In genomic region chr7:141550694-141551079, GRCh38 we compare ENCODE assay signal across 7 cellular contexts. TPM values are rescaled to one million over a fixed set of nuclear protein-coding genes. Genes with fewer than 3 reads are reported as not detected.
DNase-seq lines count a peak whose midpoint lies in the region; ATAC-seq and TF ChIP-seq lines count a peak whose summit lies in the region.

No MANE protein-coding gene starts in this region.

- peaks cover 43% of the 10 kb centered on the region for H3K36me3 Mint-ChIP-seq in activated T-helper 2 cell treated with anti-CD3 and anti-CD28 coated beads, Interferon-gamma antibody, Interleukin-2, Interleukin-4, amounts not matched to agents 10 μg/mL and 5 μg/mL and 100 μg/mL, durations not matched to agents 14 hours and 24 hours and 36 hours (ENCODE audit: low read depth)

- H3K9me3 Mint-ChIP-seq in activated T-helper 2 cell treated with anti-CD3 and anti-CD28 coated beads, Interferon-gamma antibody, Interleukin-2, Interleukin-4, amounts not matched to agents 10 μg/mL and 5 μg/mL and 100 μg/mL, durations not matched to agents 14 hours and 24 hours and 36 hours: no peaks in the 10 kb centered on the region

- no peak for TF ChIP-seq CTCF in GM13976 (IDR thresholded peaks at IDR 0.05; ENCODE audit: borderline replicate concordance, control extremely low read depth, extremely low read depth, insufficient read depth, missing control alignments)

- intact Hi-C loops in activated T-helper 2 cell treated with anti-CD3 and anti-CD28 coated beads, Interferon-gamma antibody, Interleukin-2, Interleukin-4, amounts not matched to agents 10 μg/mL and 5 μg/mL and 100 μg/mL, durations not matched to agents 14 hours and 24 hours and 36 hours (cut with micrococcal nuclease): loop anchor here (1.0 to 10.0 kb wide), 5 partner anchors 127 to 1156 kb away; partner anchors contain the start of genes BRAF, MRPS33, SLC37A3 and SSBP1
- intact Hi-C loops in Right ventricle myocardium superior (cut with DNase I): no loop called here

- peaks cover 37% of the 10 kb centered on the region for H3K4me1 Mint-ChIP-seq in activated T-helper 2 cell treated with anti-CD3 and anti-CD28 coated beads, Interferon-gamma antibody, Interleukin-2, Interleukin-4, amounts not matched to agents 10 μg/mL and 5 μg/mL and 100 μg/mL, durations not matched to agents 14 hours and 24 hours and 36 hours (ENCODE audit: low read depth)

- in situ Hi-C loops in GM13976 (cut with MboI; ENCODE audit: low sequenced_read_pairs, unreplicated experiment): no loop called here

- H3K4me3 Mint-ChIP-seq in activated T-helper 2 cell treated with anti-CD3 and anti-CD28 coated beads, Interferon-gamma antibody, Interleukin-2, Interleukin-4, amounts not matched to agents 10 μg/mL and 5 μg/mL and 100 μg/mL, durations not matched to agents 14 hours and 24 hours and 36 hours (ENCODE audit: low read depth): peak overlapping the region; percentile 92

- peak; percentile 6 for ATAC-seq in HG03135 (IDR thresholded peaks at IDR 0.05; ENCODE audit: unreplicated experiment)
- ATAC-seq in Right ventricle myocardium superior (ENCODE audit: poor library complexity): peak; percentile 50
- no peak for ATAC-seq in HG03159 (IDR thresholded peaks at IDR 0.05; ENCODE audit: unreplicated experiment)

- DNase-seq in GM13976 (ENCODE audit: low spot score): peak; percentile 27
- no peak for DNase-seq in activated T-helper 2 cell treated with anti-CD3 and anti-CD28 coated beads, Interferon-gamma antibody, Interleukin-2, Interleukin-4, amounts not matched to agents 10 μg/mL and 5 μg/mL and 100 μg/mL, durations not matched to agents 14 hours and 24 hours and 36 hours (ENCODE audit: low spot score)
- no peak for DNase-seq in Right ventricle myocardium superior
- DNase-seq in putamen (ENCODE audit: low spot score): peak; percentile 4
- no peak for DNase-seq in NOMO-1 treated with DMSO at 0.1 percent for 48 hours (lab: John Stamatoyannopoulos, UW; ENCODE audit: unreplicated experiment)

- no peaks in the 10 kb centered on the region for H3K27me3 Mint-ChIP-seq in activated T-helper 2 cell treated with anti-CD3 and anti-CD28 coated beads, Interferon-gamma antibody, Interleukin-2, Interleukin-4, amounts not matched to agents 10 μg/mL and 5 μg/mL and 100 μg/mL, durations not matched to agents 14 hours and 24 hours and 36 hours (ENCODE audit: low read depth)

- H3K27ac Mint-ChIP-seq in activated T-helper 2 cell treated with anti-CD3 and anti-CD28 coated beads, Interferon-gamma antibody, Interleukin-2, Interleukin-4, amounts not matched to agents 10 μg/mL and 5 μg/mL and 100 μg/mL, durations not matched to agents 14 hours and 24 hours and 36 hours: peak overlapping the region; percentile 97

RNA-seq across cellular contexts. Expression of gene AGK, which starts 0.5 kb away (rescaled TPM):
- 144 and 147 TPM in 2 replicates for total RNA-seq in activated T-helper 2 cell treated with anti-CD3 and anti-CD28 coated beads, Interferon-gamma antibody, Interleukin-2, Interleukin-4, amounts not matched to agents 10 μg/mL and 5 μg/mL and 100 μg/mL, durations not matched to agents 14 hours and 24 hours and 36 hours
- 27.7 TPM for total RNA-seq in Right ventricle myocardium superior

Comparison
In these comparisons a context has a peak if more than half of its experiments do, and no peak if none do; other contexts are left out.
1. DNase-seq: peak in GM13976 (single experiment) and putamen (single experiment); none in activated T-helper 2 cell treated with anti-CD3 and anti-CD28 coated beads, Interferon-gamma antibody, Interleukin-2, Interleukin-4, amounts not matched to agents 10 μg/mL and 5 μg/mL and 100 μg/mL, durations not matched to agents 14 hours and 24 hours and 36 hours (single experiment), Right ventricle myocardium superior (single experiment) and NOMO-1 treated with DMSO at 0.1 percent for 48 hours (single experiment).